ENCODE assay signal across 20 cellular contexts in the genomic region with DNA sequence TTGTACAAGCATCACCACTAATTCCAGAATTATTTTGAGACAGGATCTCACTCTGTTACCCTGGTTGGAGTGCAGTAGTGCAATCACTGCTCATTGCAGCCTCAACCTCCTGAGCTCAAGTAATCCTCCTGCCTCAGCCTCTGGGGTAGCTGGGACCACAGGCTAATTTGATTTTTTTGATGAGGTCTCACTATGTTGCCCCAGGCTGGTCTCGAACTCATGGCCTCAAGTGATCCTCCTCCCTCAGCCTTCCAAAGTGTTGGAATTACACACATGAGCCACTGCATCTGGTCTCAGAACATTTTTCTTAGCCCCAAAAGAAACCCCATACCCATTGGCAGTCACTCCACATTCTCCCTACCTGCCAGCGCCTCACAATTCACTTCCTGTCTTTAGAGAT. TPM values are rescaled to one million over a fixed set of nuclear protein-coding genes. Genes with fewer than 3 reads are reported as not detected.
DNase-seq lines count a peak whose midpoint lies in the region; ATAC-seq, FAIRE-seq and TF ChIP-seq lines count a peak whose summit lies in the region.
"Had no signal": no experiment of that assay in that cellular context is flagged by ENCODE, and none has a peak within 500 bp of the region (broad histone marks: within the 10 kb centered on the region; RNA-seq: fewer than 3 reads in every experiment).

No MANE protein-coding gene starts in this region.

- no peak for TF ChIP-seq RAD21 in HepG2 (CRISPR knock-in tag; IDR thresholded peaks at IDR 0.05)

- no peaks in the 10 kb centered on the region for H3K27me3 Mint-ChIP-seq in chondrocyte (ENCODE audit: low read depth)
- H3K27me3 Mint-ChIP-seq in stimulated activated naive B cell treated with anti-CD40 and anti-IgM and Interleukin-4, amounts not matched to agents 10 μg/mL and 1 μg/mL and 100 μg/mL, for 72 hours: no peaks in the 10 kb centered on the region
- no peaks in the 10 kb centered on the region; the same call in 1 of the 2 replicates for H3K27me3 Mint-ChIP-seq in HFFc6 (ENCODE audit: insufficient read depth)
- H3K27me3 Mint-ChIP-seq: B cell; CD4-positive, alpha-beta T cell had no signal

- no peaks in the 10 kb centered on the region for H4K20me1 ChIP-seq in HepG2 (ENCODE audit: insufficient read depth, low read length)

- no peak overlapping the region for H3K9ac ChIP-seq in HepG2 (ENCODE audit: insufficient read depth, low read depth, low read length)
- H3K9ac ChIP-seq: GM23248 had no signal

- H3K27ac Mint-ChIP-seq in chondrocyte (ENCODE audit: unreplicated experiment) (peak overlapping the region; percentile 36), HFFc6 (no peak overlapping the region)
- peak overlapping the region; percentile 37 for H3K27ac Mint-ChIP-seq in stimulated activated naive B cell treated with anti-CD40 and anti-IgM and Interleukin-4, amounts not matched to agents 10 μg/mL and 1 μg/mL and 100 μg/mL, for 72 hours
- H3K27ac Mint-ChIP-seq: B cell; CD4-positive, alpha-beta T cell had no signal

- TF ChIP-seq CTCF in HepG2 (CRISPR knock-in tag; IDR thresholded peaks at IDR 0.05): no peak
- TF ChIP-seq CTCF in right lobe of liver (IDR thresholded peaks at IDR 0.05): no peak
- TF ChIP-seq CTCF in chondrocyte (IDR thresholded peaks at IDR 0.05): no peak
- no peak for TF ChIP-seq CTCF in HFFc6 (IDR thresholded peaks at IDR 0.05)

- DNase-seq in HepG2 (ENCODE audit: low spot score) (no peak), right lobe of liver (no peak), chondrocyte (ENCODE audit: low spot score) (no peak), HFFc6 (no peak), SW 1271 (lab: John Stamatoyannopoulos, UW) (no peak)
- DNase-seq in stimulated activated naive B cell treated with anti-CD40 and anti-IgM and Interleukin-4, amounts not matched to agents 10 μg/mL and 1 μg/mL and 100 μg/mL, for 72 hours: no peak
- no peak for DNase-seq in activated CD4-positive, alpha-beta T cell treated with anti-CD3 and anti-CD28 coated beads, Interleukin-2, amount 50 U/mL, for 1 hour
- DNase-seq: ACHN; C1 segment of cervical spinal cord; CD4-positive, alpha-beta T cell; DMS153; DMS79 treated with DMSO at 0.1 percent for 48 hours; EL; GM23248; H7 had no signal

- H3K4me2 ChIP-seq in HepG2 (ENCODE audit: low read depth, low read length): no peak overlapping the region

- peaks cover 17% of the 10 kb centered on the region for H3K4me1 ChIP-seq in HepG2 (ENCODE audit: insufficient read depth, low read length)
- H3K4me1 ChIP-seq in right lobe of liver: peaks cover 0 to 10% (median 4%) of the 10 kb centered on the region in 4 donors

- intact Hi-C loops in HepG2 (cut with micrococcal nuclease; ENCODE audit: unreplicated experiment): loop anchor here (5.0 kb wide), 1 partner anchor 37 kb away; no protein-coding TSS in a partner anchor
- intact Hi-C loops in right lobe of liver (cut with DNase I): no loop called here

- H3K36me3 Mint-ChIP-seq in chondrocyte (ENCODE audit: low read depth) (peaks cover 5% of the 10 kb centered on the region), HFFc6 (ENCODE audit: low read depth) (no peaks in the 10 kb centered on the region; the same call in 1 of the 2 replicates)
- peaks cover 15 to 18% of the 10 kb centered on the region in 2 donors for H3K36me3 Mint-ChIP-seq in stimulated activated naive B cell treated with anti-CD40 and anti-IgM and Interleukin-4, amounts not matched to agents 10 μg/mL and 1 μg/mL and 100 μg/mL, for 72 hours

- ATAC-seq in HepG2 (no peak), right lobe of liver (no peak)
- ATAC-seq in stimulated activated naive B cell treated with anti-CD40 and anti-IgM and Interleukin-4, amounts not matched to agents 10 μg/mL and 1 μg/mL and 100 μg/mL, for 72 hours (replicated peaks): no peak

- TF ChIP-seq EP300 in HepG2 (IDR thresholded peaks at IDR 0.05; ENCODE audit: low read depth in 2 of 2, low read length in 2 of 2) (no peak), HepG2 (CRISPR knock-in tag; IDR thresholded peaks at IDR 0.05; ENCODE audit: borderline replicate concordance) (no peak)

- H3K27me3 ChIP-seq in HepG2 (ENCODE audit: control insufficient read depth in 1 of 2, insufficient read depth in 2 of 2, low read length in 2 of 2) (no peaks in the 10 kb centered on the region; a peak in 1 of 5 replicates), right lobe of liver (no peaks in the 10 kb centered on the region)

- in situ Hi-C loops in HepG2 (cut with HindIII; ENCODE audit: extremely low pct_ligation_motif_present, low pct_unique_long_range_greater_than_20kb): loop anchor here (10.0 to 25.0 kb wide), 2 partner anchors 75 to 322 kb away; no protein-coding TSS in a partner anchor

- TF ChIP-seq POLR2A in HepG2 (IDR thresholded peaks at IDR 0.05; ENCODE audit: insufficient read depth in 1 of 2, low read depth in 2 of 2, low read length in 2 of 2): no peak
- no peak for TF ChIP-seq POLR2A in right lobe of liver (IDR thresholded peaks at IDR 0.05)

- H3K4me1 Mint-ChIP-seq in chondrocyte (ENCODE audit: low read depth): peaks cover 25% of the 10 kb centered on the region
- H3K4me1 Mint-ChIP-seq in stimulated activated naive B cell treated with anti-CD40 and anti-IgM and Interleukin-4, amounts not matched to agents 10 μg/mL and 1 μg/mL and 100 μg/mL, for 72 hours: peaks cover 19 to 39% of the 10 kb centered on the region in 2 donors
- H3K4me1 Mint-ChIP-seq in HFFc6 (ENCODE audit: low read depth): peaks cover 19% of the 10 kb centered on the region

- H2AFZ ChIP-seq in HepG2 (ENCODE audit: low read length): no peak overlapping the region
- H2AFZ ChIP-seq: GM23248 had no signal

- POLR2A ChIA-PET in HepG2 (lab: Yijun Ruan, JAX): interaction anchor here (1.5 kb wide), 1 partner anchor 29 kb away, joined by 4 read pairs; no protein-coding TSS in a partner anchor

- FAIRE-seq in HepG2 (lab: Jason Lieb, UNC): no peak
- FAIRE-seq: D721Med, G401.6, GM12891, HTR-8/SVneo had no signal

- 100% methylated on average over 2 of the region's 2 CpGs for WGBS in HepG2 (ENCODE audit: low lambda C conversion rate)
- WGBS in right lobe of liver (ENCODE audit: insufficient coverage, low coverage, low lambda C conversion rate, missing lambda C conversion rate): no CpG with 5 or more reads among the region's 2 CpGs

- no peaks in the 10 kb centered on the region for H3K9me3 ChIP-seq in HepG2 (ENCODE audit: low read length)
- no peaks in the 10 kb centered on the region for H3K9me3 ChIP-seq in right lobe of liver

- peaks cover 14% of the 10 kb centered on the region for H3K79me2 ChIP-seq in HepG2 (ENCODE audit: insufficient read depth, low read length)

- CTCF ChIA-PET in HepG2 (lab: Yijun Ruan, JAX; ENCODE audit: low intra/inter-chr PET ratio, low total read pairs): no interaction called here

- no peaks in the 10 kb centered on the region for H3K9me3 Mint-ChIP-seq in chondrocyte (ENCODE audit: low read depth)
- H3K9me3 Mint-ChIP-seq in stimulated activated naive B cell treated with anti-CD40 and anti-IgM and Interleukin-4, amounts not matched to agents 10 μg/mL and 1 μg/mL and 100 μg/mL, for 72 hours: peaks cover 3 to 5% of the 10 kb centered on the region in 2 donors
- H3K9me3 Mint-ChIP-seq in HFFc6: no peaks in the 10 kb centered on the region
- H3K9me3 Mint-ChIP-seq: CD4-positive, alpha-beta T cell had no signal

- no peak overlapping the region for H3K4me3 Mint-ChIP-seq in chondrocyte (ENCODE audit: unreplicated experiment)
- no peak overlapping the region for H3K4me3 Mint-ChIP-seq in stimulated activated naive B cell treated with anti-CD40 and anti-IgM and Interleukin-4, amounts not matched to agents 10 μg/mL and 1 μg/mL and 100 μg/mL, for 72 hours
- no peak overlapping the region for H3K4me3 Mint-ChIP-seq in HFFc6
- H3K4me3 Mint-ChIP-seq: B cell; CD4-positive, alpha-beta T cell had no signal

- H3K36me3 ChIP-seq in HepG2 (replicated peaks in 1 of 2; ENCODE audit: control insufficient read depth in 1 of 2, insufficient read depth in 2 of 2, low read length in 2 of 2): peaks cover 0 to 4% of the 10 kb centered on the region in 2 experiments; a peak in 1 of 5 replicates
- H3K36me3 ChIP-seq in right lobe of liver: no peaks in the 10 kb centered on the region

- no peak overlapping the region for H3K27ac ChIP-seq in HepG2 (ENCODE audit: extremely low read length, insufficient read depth, low read length)
- no peak overlapping the region for H3K27ac ChIP-seq in right lobe of liver
- H3K27ac ChIP-seq: GM23248 had no signal

- no peak overlapping the region for H3K4me3 ChIP-seq in HepG2 (replicated peaks in 1 of 3; ENCODE audit: insufficient read depth in 1 of 3, low read depth in 2 of 3, low read length in 3 of 3)
- H3K4me3 ChIP-seq in right lobe of liver: no peak overlapping the region
- H3K4me3 ChIP-seq: GM23248 had no signal

- BruUV-seq in HepG2 (replicated peaks; lab: Mats Ljungman, UMichigan): no TSS peak

RNA-seq across cellular contexts. Expression of a gene that starts 3.5 kb away (rescaled TPM):
- total RNA-seq in HepG2 (2016; rRNA removed; fragmentation: Illumina TruSeq; extraction: Trizol): 8.3 and 11.6 TPM in 2 replicates
- total RNA-seq in HepG2 (2016; cell fraction: cytosol; rRNA removed; fragmentation: Illumina TruSeq; extraction: Trizol; ENCODE audit: low read depth): 4.0 and 4.2 TPM in 2 replicates
- 8.5 and 10.6 TPM in 2 replicates for total RNA-seq in HepG2 (2016; cell fraction: insoluble cytoplasmic fraction; rRNA removed; fragmentation: Illumina TruSeq; extraction: Trizol)
- 15.7 and 18.8 TPM in 2 replicates for total RNA-seq in HepG2 (2016; cell fraction: membrane; rRNA removed; fragmentation: Illumina TruSeq; extraction: Trizol)
- 6.4 and 7.2 TPM in 2 replicates for total RNA-seq in HepG2 (2016; cell fraction: nucleus; rRNA removed; fragmentation: Illumina TruSeq; extraction: Trizol)
- 12.3 and 14.9 TPM in 2 replicates for polyA plus RNA-seq in HepG2 (2011; rRNA removed)
- polyA plus RNA-seq in HepG2 (2011; cell fraction: cytosol; rRNA removed): 18.7 and 19.4 TPM in 2 replicates
- 8.0 and 9.0 TPM in 2 replicates for polyA plus RNA-seq in HepG2 (2011; cell fraction: nucleus; rRNA removed)
- polyA plus RNA-seq in HepG2 (2012): 11.9 and 14.7 TPM in 2 replicates
- polyA plus RNA-seq in HepG2 (2016; cell fraction: cytosol; fragmentation: Illumina TruSeq; extraction: Trizol; ENCODE audit: low read depth): 2.6 and 2.8 TPM in 2 replicates
- 10.0 and 11.7 TPM in 2 replicates for polyA plus RNA-seq in HepG2 (2016; cell fraction: insoluble cytoplasmic fraction; fragmentation: Illumina TruSeq; extraction: Trizol; ENCODE audit: low read depth)
- 10.4 and 14.8 TPM in 2 replicates for polyA plus RNA-seq in HepG2 (2016; cell fraction: membrane; fragmentation: Illumina TruSeq; extraction: Trizol; ENCODE audit: low read depth)
- polyA plus RNA-seq in HepG2 (2016; cell fraction: nucleus; fragmentation: Illumina TruSeq; extraction: Trizol; ENCODE audit: insufficient read depth, low read depth): 9.0 and 9.1 TPM in 2 replicates
- polyA minus RNA-seq in HepG2 (2011; rRNA and poly(A)+ RNA removed; ENCODE audit: low replicate concordance): 33.2 and 39.2 TPM in 2 replicates
- polyA minus RNA-seq in HepG2 (2011; cell fraction: cytosol; rRNA and poly(A)+ RNA removed): 12.8 and 18.7 TPM in 2 replicates
- 6.4 and 8.5 TPM in 2 replicates for polyA minus RNA-seq in HepG2 (2011; cell fraction: nucleus; rRNA and poly(A)+ RNA removed)
- 10 to 100 TPM; 24.1 to 58.4 (median 32.8) TPM for total RNA-seq in right lobe of liver
- total RNA-seq in chondrocyte: 95.3 to 97.1 TPM (median 95.8 TPM) in 3 replicates
- total RNA-seq in HFFc6 (2021; fragmentation: NEBNext Ultra II Directional; extraction: Animal tissue kit (Norgen Biotek cat#: 25700)): 10 to 100 TPM; 34.9 to 40.7 (median 38.6) TPM

RNA-seq across cellular contexts. Expression of a gene that starts 25.8 kb away (rescaled TPM):
- total RNA-seq in HepG2 (2016; rRNA removed; fragmentation: Illumina TruSeq; extraction: Trizol) (20.6 and 21.1 TPM in 2 replicates), right lobe of liver (10 to 100 TPM in 4 of 6 experiments, 1 to 10 TPM in 2; 7.1 to 29.7 (median 16.5) TPM), chondrocyte (4.0 to 11.1 TPM (median 4.7 TPM) in 3 replicates)
- total RNA-seq in HepG2 (2016; cell fraction: cytosol; rRNA removed; fragmentation: Illumina TruSeq; extraction: Trizol; ENCODE audit: low read depth): 3.3 and 5.4 TPM in 2 replicates
- 20.6 and 21.4 TPM in 2 replicates for total RNA-seq in HepG2 (2016; cell fraction: insoluble cytoplasmic fraction; rRNA removed; fragmentation: Illumina TruSeq; extraction: Trizol)
- total RNA-seq in HepG2 (2016; cell fraction: membrane; rRNA removed; fragmentation: Illumina TruSeq; extraction: Trizol): 11.4 and 11.6 TPM in 2 replicates
- 28.0 and 31.8 TPM in 2 replicates for total RNA-seq in HepG2 (2016; cell fraction: nucleus; rRNA removed; fragmentation: Illumina TruSeq; extraction: Trizol)
- 12.8 and 13.2 TPM in 2 replicates for polyA plus RNA-seq in HepG2 (2011; rRNA removed)
- 5.4 and 6.9 TPM in 2 replicates for polyA plus RNA-seq in HepG2 (2011; cell fraction: cytosol; rRNA removed)
- polyA plus RNA-seq in HepG2 (2011; cell fraction: nucleus; rRNA removed): 22.9 and 27.4 TPM in 2 replicates
- 3.6 and 9.3 TPM in 2 replicates for polyA plus RNA-seq in HepG2 (2012)
- 3.8 and 4.0 TPM in 2 replicates for polyA plus RNA-seq in HepG2 (2016; cell fraction: cytosol; fragmentation: Illumina TruSeq; extraction: Trizol; ENCODE audit: low read depth)
- polyA plus RNA-seq in HepG2 (2016; cell fraction: insoluble cytoplasmic fraction; fragmentation: Illumina TruSeq; extraction: Trizol; ENCODE audit: low read depth): 19.3 and 19.8 TPM in 2 replicates
- polyA plus RNA-seq in HepG2 (2016; cell fraction: membrane; fragmentation: Illumina TruSeq; extraction: Trizol; ENCODE audit: low read depth): 7.4 and 7.7 TPM in 2 replicates
- polyA plus RNA-seq in HepG2 (2016; cell fraction: nucleus; fragmentation: Illumina TruSeq; extraction: Trizol; ENCODE audit: insufficient read depth, low read depth): 35.9 and 39.3 TPM in 2 replicates
- polyA minus RNA-seq in HepG2 (2011; rRNA and poly(A)+ RNA removed; ENCODE audit: low replicate concordance): 40.1 and 60.7 TPM in 2 replicates
- polyA minus RNA-seq in HepG2 (2011; cell fraction: cytosol; rRNA and poly(A)+ RNA removed): 4.2 and 4.6 TPM in 2 replicates
- 22.6 and 30.6 TPM in 2 replicates for polyA minus RNA-seq in HepG2 (2011; cell fraction: nucleus; rRNA and poly(A)+ RNA removed)
- 1 to 10 TPM; 2.2 to 4.4 (median 3.5) TPM for total RNA-seq in HFFc6 (2021; fragmentation: NEBNext Ultra II Directional; extraction: Animal tissue kit (Norgen Biotek cat#: 25700))

RNA-seq across cellular contexts. Expression of a gene that starts 26.0 kb away (rescaled TPM):
- 6.6 and 10.0 TPM in 2 replicates for total RNA-seq in HepG2 (2016; rRNA removed; fragmentation: Illumina TruSeq; extraction: Trizol)
- total RNA-seq in HepG2 (2016; cell fraction: cytosol; rRNA removed; fragmentation: Illumina TruSeq; extraction: Trizol; ENCODE audit: low read depth): 2.5 and 2.7 TPM in 2 replicates
- 6.6 and 10.2 TPM in 2 replicates for total RNA-seq in HepG2 (2016; cell fraction: insoluble cytoplasmic fraction; rRNA removed; fragmentation: Illumina TruSeq; extraction: Trizol)
- 3.3 and 3.5 TPM in 2 replicates for total RNA-seq in HepG2 (2016; cell fraction: membrane; rRNA removed; fragmentation: Illumina TruSeq; extraction: Trizol)
- 2.8 and 3.0 TPM in 2 replicates for total RNA-seq in HepG2 (2016; cell fraction: nucleus; rRNA removed; fragmentation: Illumina TruSeq; extraction: Trizol)
- 3.9 and 5.2 TPM in 2 replicates for polyA plus RNA-seq in HepG2 (2011; rRNA removed)
- polyA plus RNA-seq in HepG2 (2011; cell fraction: cytosol; rRNA removed): 2.9 and 3.4 TPM in 2 replicates
- 1.2 and 1.4 TPM in 2 replicates for polyA plus RNA-seq in HepG2 (2011; cell fraction: nucleus; rRNA removed)
- 5.8 TPM in 2 replicates for polyA plus RNA-seq in HepG2 (2012)
- polyA plus RNA-seq in HepG2 (2016; cell fraction: cytosol; fragmentation: Illumina TruSeq; extraction: Trizol; ENCODE audit: low read depth): 3.3 and 3.9 TPM in 2 replicates
- polyA plus RNA-seq in HepG2 (2016; cell fraction: insoluble cytoplasmic fraction; fragmentation: Illumina TruSeq; extraction: Trizol; ENCODE audit: low read depth): 10.6 and 12.6 TPM in 2 replicates
- polyA plus RNA-seq in HepG2 (2016; cell fraction: membrane; fragmentation: Illumina TruSeq; extraction: Trizol; ENCODE audit: low read depth): 2.9 and 3.5 TPM in 2 replicates
- polyA plus RNA-seq in HepG2 (2016; cell fraction: nucleus; fragmentation: Illumina TruSeq; extraction: Trizol; ENCODE audit: insufficient read depth, low read depth): 4.1 and 5.5 TPM in 2 replicates
- polyA minus RNA-seq in HepG2 (2011; rRNA and poly(A)+ RNA removed; ENCODE audit: low replicate concordance): 0.94 and 3.1 TPM in 2 replicates
- polyA minus RNA-seq in HepG2 (2011; cell fraction: cytosol; rRNA and poly(A)+ RNA removed): 1.3 and 1.5 TPM in 2 replicates
- polyA minus RNA-seq in HepG2 (2011; cell fraction: nucleus; rRNA and poly(A)+ RNA removed): 1.4 and 1.7 TPM in 2 replicates
- total RNA-seq in right lobe of liver: 1 to 10 TPM; 1.1 to 3.3 (median 2.3) TPM
- 12.1 to 16.5 TPM (median 13.6 TPM) in 3 replicates for total RNA-seq in chondrocyte
- 10 to 100 TPM; 13.2 to 18.4 (median 16.8) TPM for total RNA-seq in HFFc6 (2021; fragmentation: NEBNext Ultra II Directional; extraction: Animal tissue kit (Norgen Biotek cat#: 25700))
